ENCODE assay signal across 9 cellular contexts in genomic region chr5:174751154-174751990, GRCh38. TPM values are rescaled to one million over a fixed set of nuclear protein-coding genes. Genes with fewer than 3 reads are reported as not detected.
DNase-seq lines count a peak whose midpoint lies in the region; TF ChIP-seq lines count a peak whose summit lies in the region.
"Had no signal": no experiment of that assay in that cellular context is flagged by ENCODE, and none has a peak within 500 bp of the region (broad histone marks: within the 10 kb centered on the region; RNA-seq: fewer than 3 reads in every experiment).

No MANE protein-coding gene starts in this region.

- POLR2A ChIA-PET in OCI-LY7 (lab: Charles Lee) = interaction anchor here (0.6 to 0.7 kb wide), 4 partner anchors 8 to 950 kb away, joined by 3 to 6 read pairs (median 3); no protein-coding TSS in a partner anchor

- TF ChIP-seq CTCF in AG10803 (conservative IDR thresholded peaks at IDR 0.05; ENCODE audit: low read length) (no peak), nephron (IDR thresholded peaks at IDR 0.05; ENCODE audit: unreplicated experiment in 3 of 3) (no peak), OCI-LY7 (conservative IDR thresholded peaks at IDR 0.05; ENCODE audit: low read length) (no peak)

- no peak for DNase-seq in AG10803 (ENCODE audit: low read depth)
- DNase-seq in NCI-H1105 treated with DMSO at 0.1 percent for 48 hours (lab: John Stamatoyannopoulos, UW) = peak; percentile 51
- no peak for DNase-seq in T-helper 1 cell
- no peak for DNase-seq in OCI-LY7 (ENCODE audit: low spot score)
- no peak for DNase-seq in HK-2 (ENCODE audit: unreplicated experiment)
- no peak for DNase-seq in NCI-H1436 treated with DMSO at 0.1 percent for 48 hours (lab: John Stamatoyannopoulos, UW)
- DNase-seq: NCI-H2171 had no signal

- intact Hi-C loops in OCI-LY7 (cut with micrococcal nuclease; ENCODE audit: unreplicated experiment) = no loop called here

- H3K27me3 ChIP-seq in ectodermal cell (ENCODE audit: control insufficient read depth, insufficient read depth, low read length, poor library complexity, severe bottlenecking) = peaks cover 45% of the 10 kb centered on the region

- H3K36me3 ChIP-seq in ectodermal cell (ENCODE audit: control insufficient read depth, insufficient read depth, low read length) (no peaks in the 10 kb centered on the region), OCI-LY7 (ENCODE audit: insufficient read depth, low read length) (no peaks in the 10 kb centered on the region)

- H3K79me2 ChIP-seq in OCI-LY7 (ENCODE audit: insufficient read depth, low read depth, low read length) = no peaks in the 10 kb centered on the region

- no peak overlapping the region for H3K4me2 ChIP-seq in OCI-LY7 (ENCODE audit: low read length)

- 1% methylated on average over 89 of the region's 89 CpGs for WGBS in ectodermal cell, 2 experiments

- no peaks in the 10 kb centered on the region for H3K36me3 Mint-ChIP-seq in nephron (ENCODE audit: low read depth)

- peaks cover 52% of the 10 kb centered on the region for H3K27me3 Mint-ChIP-seq in nephron (ENCODE audit: low read depth)

- peak overlapping the region; percentile 5 for H3K27ac ChIP-seq in ectodermal cell (ENCODE audit: insufficient read depth, low read depth, low read length, poor library complexity, severe bottlenecking)
- no peak overlapping the region for H3K27ac ChIP-seq in OCI-LY7 (ENCODE audit: low read depth, low read length, poor library complexity, severe bottlenecking)

- no TSS peak for BruUV-seq in OCI-LY7 (replicated peaks; lab: Mats Ljungman, UMichigan)

- no peaks in the 10 kb centered on the region for H4K20me1 ChIP-seq in OCI-LY7 (ENCODE audit: insufficient read depth, low read length)

- H3K4me3 ChIP-seq in AG10803 (ENCODE audit: low read length) (peak overlapping the region; percentile 39), ectodermal cell (ENCODE audit: insufficient read depth, low read depth, low read length) (peak overlapping the region; percentile 56), OCI-LY7 (ENCODE audit: low read depth, low read length, poor library complexity, severe bottlenecking) (no peak overlapping the region)

- H3K4me3 Mint-ChIP-seq in nephron = peak overlapping the region; percentile 79 to 83 (median 83)

- H3K4me1 Mint-ChIP-seq in nephron = peaks cover 5% of the 10 kb centered on the region

- H3K4me1 ChIP-seq in ectodermal cell (ENCODE audit: control insufficient read depth, insufficient read depth, low read length) (peaks cover 3% of the 10 kb centered on the region), OCI-LY7 (ENCODE audit: insufficient read depth, low read length, poor library complexity, severe bottlenecking) (no peaks in the 10 kb centered on the region)

- CTCF ChIA-PET in OCI-LY7 (lab: Charles Lee; ENCODE audit: unreplicated experiment) = no interaction called here

- no peaks in the 10 kb centered on the region for H3K9me3 Mint-ChIP-seq in nephron

- H3K9me3 ChIP-seq in ectodermal cell (ENCODE audit: control insufficient read depth, low read length) = no peaks in the 10 kb centered on the region
- no peaks in the 10 kb centered on the region for H3K9me3 ChIP-seq in OCI-LY7 (ENCODE audit: low read length)

- H3K27ac Mint-ChIP-seq in nephron = peak overlapping the region in 1 of 3 experiments; percentile 61

- H3K9me2 ChIP-seq in OCI-LY7 (ENCODE audit: insufficient read depth, low read length) = no peaks in the 10 kb centered on the region

- no peak overlapping the region for H2AFZ ChIP-seq in OCI-LY7 (ENCODE audit: low read length)

RNA-seq across cellular contexts. Expression of gene MSX2, which starts 27.0 kb away (rescaled TPM):
- 39.9 TPM for polyA plus RNA-seq in ectodermal cell (2013, experiment 1 of 4)
- polyA plus RNA-seq in ectodermal cell (2013, experiment 2 of 4) = 31.5 TPM
- 40.6 TPM for polyA plus RNA-seq in ectodermal cell (2013, experiment 3 of 4)
- polyA plus RNA-seq in ectodermal cell (2013, experiment 4 of 4) = 46.6 TPM
- total RNA-seq in OCI-LY7 (2014; rRNA removed; shearing (Covaris generic)) = not detected in 2 replicates
- total RNA-seq in OCI-LY7 (2022) = not detected in 2 replicates
